ENCODE assay signal across 28 cellular contexts in the genomic region with DNA sequence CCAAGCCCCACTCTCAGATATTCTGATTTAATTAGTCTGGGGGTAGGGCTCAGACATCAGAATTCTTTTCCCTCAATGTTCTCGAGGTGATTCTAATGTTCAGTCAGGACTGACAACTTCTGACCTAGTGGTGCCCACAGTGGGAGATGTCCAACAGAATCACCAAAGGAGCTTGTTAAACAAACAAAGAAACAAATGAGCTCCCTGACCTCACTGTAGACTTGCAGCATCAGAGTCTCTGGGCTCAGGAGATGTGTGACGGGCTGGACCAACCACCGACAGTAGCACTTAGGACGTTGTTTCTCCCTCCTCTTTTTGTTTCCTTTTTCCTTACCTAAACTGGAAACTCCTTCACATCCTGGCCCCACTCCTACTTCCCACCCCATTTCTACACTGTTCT. TPM values are rescaled to one million over a fixed set of nuclear protein-coding genes. Genes with fewer than 3 reads are reported as not detected.
DNase-seq lines count a peak whose midpoint lies in the region; ATAC-seq and TF ChIP-seq lines count a peak whose summit lies in the region.
"Had no signal": no experiment of that assay in that cellular context is flagged by ENCODE, and none has a peak within 500 bp of the region (broad histone marks: within the 10 kb centered on the region; RNA-seq: fewer than 3 reads in every experiment).

No MANE protein-coding gene starts in this region.

- H3K4me3 ChIP-seq in endodermal cell (ENCODE audit: low read length) (peak overlapping the region; percentile 12), trophoblast cell (ENCODE audit: low read depth, low read length) (no peak overlapping the region)
- H3K4me3 ChIP-seq: Peyer's patch, tibial nerve had no signal

- H3K9me3 ChIP-seq in endodermal cell (ENCODE audit: control insufficient read depth, low read length) (peaks cover 8% of the 10 kb centered on the region), trophoblast cell (ENCODE audit: insufficient read depth, low read depth, low read length) (no peaks in the 10 kb centered on the region)
- H3K9me3 ChIP-seq: SK-N-SH, tibial nerve had no signal

- H3K4me1 ChIP-seq in endodermal cell (ENCODE audit: control insufficient read depth, insufficient read depth, low read length) (peaks cover 11% of the 10 kb centered on the region), trophoblast cell (ENCODE audit: control insufficient read depth in 1 of 2, insufficient read depth in 2 of 2, low read length in 2 of 2) (peaks cover 5 to 6% of the 10 kb centered on the region in 2 experiments)

- DNase-seq in stimulated activated naive CD8-positive, alpha-beta T cell treated with anti-CD3 and anti-CD28 coated beads, Interleukin-15, amount 100 ng/mL, for 72 hours = no peak
- DNase-seq in endodermal cell (no peak), trophoblast cell (no peak), NCI-H1105 treated with DMSO at 0.1 percent for 48 hours (lab: John Stamatoyannopoulos, UW) (no peak)
- DNase-seq: activated CD4-positive, alpha-beta T cell treated with anti-CD3 and anti-CD28 coated beads for 36 hours; activated CD8-positive, alpha-beta T cell treated with anti-CD3 and anti-CD28 coated beads, Interleukin-2, amount 10 ng/mL, durations not matched to agents 7 days and 5 days; DMS153; GOT3; HFFc6; NCI-H1048; NCI-H187; NCI-H2171 treated with DMSO at 0.1 percent for 48 hours; NCI-H524 treated with DMSO at 0.1 percent for 48 hours; posterior cingulate gyrus; SK-N-SH; T-helper 17 cell had no signal

- no peak overlapping the region for H2AFZ ChIP-seq in trophoblast cell (ENCODE audit: insufficient read depth, low read length, poor library complexity)

- TF ChIP-seq CTCF in endodermal cell (conservative IDR thresholded peaks at IDR 0.05) = no peak

- H3K23ac ChIP-seq in trophoblast cell (ENCODE audit: low read length) = no peak overlapping the region

- H3K9ac ChIP-seq in endodermal cell (ENCODE audit: extremely low read depth, low read length, poor library complexity, severe bottlenecking) = no peak overlapping the region
- no peak overlapping the region for H3K9ac ChIP-seq in trophoblast cell (ENCODE audit: low read length)
- H3K9ac ChIP-seq: SK-N-SH had no signal

- H2BK12ac ChIP-seq in trophoblast cell (ENCODE audit: low read length) = peak overlapping the region; percentile 91

- ATAC-seq in stimulated activated naive CD8-positive, alpha-beta T cell treated with anti-CD3 and anti-CD28 coated beads, Interleukin-15, amount 100 ng/mL, for 72 hours = no peak
- ATAC-seq in HG03045 (IDR thresholded peaks at IDR 0.05; ENCODE audit: unreplicated experiment) (no peak), GM18858 (IDR thresholded peaks at IDR 0.05; ENCODE audit: unreplicated experiment) (no peak), GM18873 (IDR thresholded peaks at IDR 0.05; ENCODE audit: low FRiP score, unreplicated experiment) (no peak)
- ATAC-seq: activated CD4-positive, alpha-beta T cell treated with anti-CD3 and anti-CD28 coated beads for 36 hours; activated CD8-positive, alpha-beta T cell treated with anti-CD3 and anti-CD28 coated beads, Interleukin-2, amount 10 ng/mL, durations not matched to agents 7 days and 5 days; T-helper 17 cell had no signal

- no peaks in the 10 kb centered on the region for H3K36me3 Mint-ChIP-seq in stimulated activated naive CD8-positive, alpha-beta T cell treated with anti-CD3 and anti-CD28 coated beads, Interleukin-15, Interleukin-2, amounts not matched to agents 100 ng/mL and 50 ng/mL, for 24 hours (ENCODE audit: low read depth)
- no peaks in the 10 kb centered on the region for H3K36me3 Mint-ChIP-seq in endodermal cell (ENCODE audit: low read depth)

- no peak overlapping the region for H3K14ac ChIP-seq in trophoblast cell (ENCODE audit: low read length)

- no peaks in the 10 kb centered on the region for H3K79me2 ChIP-seq in trophoblast cell (ENCODE audit: control insufficient read depth, insufficient read depth, low read length, poor library complexity)

- H3K9me3 Mint-ChIP-seq in stimulated activated naive CD8-positive, alpha-beta T cell treated with anti-CD3 and anti-CD28 coated beads, Interleukin-15, Interleukin-2, amounts not matched to agents 100 ng/mL and 50 ng/mL, for 24 hours = peaks cover 5% of the 10 kb centered on the region
- H3K9me3 Mint-ChIP-seq in stimulated activated naive CD8-positive, alpha-beta T cell treated with anti-CD3 and anti-CD28 coated beads, Interleukin-15, amount 100 ng/mL, for 72 hours = peaks cover 5 to 17% of the 10 kb centered on the region in 2 donors
- no peaks in the 10 kb centered on the region for H3K9me3 Mint-ChIP-seq in endodermal cell
- H3K9me3 Mint-ChIP-seq: HFFc6, neural crest cell had no signal

- H3K18ac ChIP-seq in trophoblast cell (ENCODE audit: low read length) = no peak overlapping the region

- peaks cover 7% of the 10 kb centered on the region for H3K79me1 ChIP-seq in trophoblast cell (ENCODE audit: low read length)

- H3K27ac Mint-ChIP-seq in stimulated activated naive CD8-positive, alpha-beta T cell treated with anti-CD3 and anti-CD28 coated beads, Interleukin-15, Interleukin-2, amounts not matched to agents 100 ng/mL and 50 ng/mL, for 24 hours = peak overlapping the region; percentile 34
- H3K27ac Mint-ChIP-seq in stimulated activated naive CD8-positive, alpha-beta T cell treated with anti-CD3 and anti-CD28 coated beads, Interleukin-15, amount 100 ng/mL, for 72 hours = no peak overlapping the region
- H3K27ac Mint-ChIP-seq in endodermal cell = peak overlapping the region; percentile 42
- H3K27ac Mint-ChIP-seq: activated CD4-positive, alpha-beta T cell treated with anti-CD3 and anti-CD28 coated beads for 36 hours; activated CD8-positive, alpha-beta T cell treated with anti-CD3 and anti-CD28 coated beads, Interleukin-2, amount 10 ng/mL, durations not matched to agents 7 days and 5 days; HFFc6; T-helper 17 cell had no signal

- peak overlapping the region; percentile 64 for H2BK120ac ChIP-seq in trophoblast cell (ENCODE audit: insufficient read depth, low read length, poor library complexity)

- WGBS in endodermal cell (ENCODE audit: insufficient coverage in 1 of 2, insufficient read length in 1 of 2), 2 experiments = 82 to 87% methylated on average over 3 to 4 of the region's 4 CpGs
- WGBS in trophoblast cell (ENCODE audit: extremely low coverage, insufficient coverage, insufficient read length) = no CpG with 5 or more reads among the region's 4 CpGs

- no peak overlapping the region for H3K4ac ChIP-seq in trophoblast cell (ENCODE audit: low read depth, low read length)

- no peak overlapping the region for H4K8ac ChIP-seq in trophoblast cell (ENCODE audit: low read depth, low read length)

- H3K36me3 ChIP-seq in endodermal cell (ENCODE audit: control insufficient read depth, insufficient read depth, low read length) = no peaks in the 10 kb centered on the region
- H3K36me3 ChIP-seq in trophoblast cell (ENCODE audit: control insufficient read depth in 1 of 2, insufficient read depth in 2 of 2, low read length in 2 of 2) = no peaks in the 10 kb centered on the region
- H3K36me3 ChIP-seq: Peyer's patch, tibial nerve had no signal

- H3K4me2 ChIP-seq in trophoblast cell (ENCODE audit: low read length) = no peak overlapping the region
- H3K4me2 ChIP-seq: SK-N-SH had no signal

- H2AK5ac ChIP-seq in trophoblast cell (ENCODE audit: low read length) = peak overlapping the region; percentile 62

- H3K27me3 ChIP-seq in endodermal cell (ENCODE audit: control insufficient read depth, insufficient read depth, low read length, poor library complexity, severe bottlenecking) = no peaks in the 10 kb centered on the region
- no peaks in the 10 kb centered on the region for H3K27me3 ChIP-seq in trophoblast cell (ENCODE audit: insufficient read depth, low read length)
- H3K27me3 ChIP-seq: Peyer's patch, tibial nerve had no signal

- H4K91ac ChIP-seq in trophoblast cell (ENCODE audit: low read depth, low read length) = no peak overlapping the region

- H3K4me3 Mint-ChIP-seq in stimulated activated naive CD8-positive, alpha-beta T cell treated with anti-CD3 and anti-CD28 coated beads, Interleukin-15, Interleukin-2, amounts not matched to agents 100 ng/mL and 50 ng/mL, for 24 hours = no peak overlapping the region
- H3K4me3 Mint-ChIP-seq in stimulated activated naive CD8-positive, alpha-beta T cell treated with anti-CD3 and anti-CD28 coated beads, Interleukin-15, amount 100 ng/mL, for 72 hours = no peak overlapping the region
- no peak overlapping the region for H3K4me3 Mint-ChIP-seq in endodermal cell
- H3K4me3 Mint-ChIP-seq: activated CD4-positive, alpha-beta T cell treated with anti-CD3 and anti-CD28 coated beads for 36 hours; activated CD8-positive, alpha-beta T cell treated with anti-CD3 and anti-CD28 coated beads, Interleukin-2, amount 10 ng/mL, durations not matched to agents 7 days and 5 days; HFFc6; neural crest cell; T-helper 17 cell had no signal

- H3K27me3 Mint-ChIP-seq in stimulated activated naive CD8-positive, alpha-beta T cell treated with anti-CD3 and anti-CD28 coated beads, Interleukin-15, Interleukin-2, amounts not matched to agents 100 ng/mL and 50 ng/mL, for 24 hours = no peaks in the 10 kb centered on the region
- no peaks in the 10 kb centered on the region for H3K27me3 Mint-ChIP-seq in stimulated activated naive CD8-positive, alpha-beta T cell treated with anti-CD3 and anti-CD28 coated beads, Interleukin-15, amount 100 ng/mL, for 72 hours
- no peaks in the 10 kb centered on the region for H3K27me3 Mint-ChIP-seq in endodermal cell (ENCODE audit: insufficient read depth)
- H3K27me3 Mint-ChIP-seq: activated CD4-positive, alpha-beta T cell treated with anti-CD3 and anti-CD28 coated beads for 36 hours; T-helper 17 cell had no signal

- H2BK5ac ChIP-seq in trophoblast cell (ENCODE audit: low read depth, low read length, poor library complexity) = peak overlapping the region; percentile 44

- peaks cover 12% of the 10 kb centered on the region for H3K4me1 Mint-ChIP-seq in stimulated activated naive CD8-positive, alpha-beta T cell treated with anti-CD3 and anti-CD28 coated beads, Interleukin-15, Interleukin-2, amounts not matched to agents 100 ng/mL and 50 ng/mL, for 24 hours (ENCODE audit: low read depth)
- H3K4me1 Mint-ChIP-seq in stimulated activated naive CD8-positive, alpha-beta T cell treated with anti-CD3 and anti-CD28 coated beads, Interleukin-15, amount 100 ng/mL, for 72 hours = peaks cover 11% of the 10 kb centered on the region
- peaks cover 22% of the 10 kb centered on the region for H3K4me1 Mint-ChIP-seq in endodermal cell

- H3K27ac ChIP-seq in endodermal cell (ENCODE audit: low read depth, low read length) (no peak overlapping the region), trophoblast cell (ENCODE audit: low read depth, low read length) (no peak overlapping the region)
- H3K27ac ChIP-seq: Peyer's patch had no signal

- no peak overlapping the region for H4K12ac ChIP-seq in trophoblast cell (ENCODE audit: low read depth, low read length)

RNA-seq across cellular contexts. Expression of gene CLIC5, which starts 49.3 kb away (rescaled TPM):
- under 1 TPM in 1 of 2 donors, not detected in 1; 0.11 TPM for total RNA-seq in endodermal cell
- 0.14 TPM for polyA plus RNA-seq in endodermal cell (2013, experiment 1 of 2)
- polyA plus RNA-seq in endodermal cell (2013, experiment 2 of 2) = 0.21 TPM
- polyA plus RNA-seq in trophoblast cell (2013) = 4.7 and 5.5 TPM in 2 replicates
- total RNA-seq: A673, fibroblast of lung, HFFc6, LHCN-M2, neural crest cell had no signal
- polyA plus RNA-seq: BJ, endothelial cell of umbilical vein had no signal

Comparison
In these comparisons a context has a peak if more than half of its experiments do, and no peak if none do; other contexts are left out.
1. H3K27ac Mint-ChIP-seq: peak in stimulated activated naive CD8-positive, alpha-beta T cell treated with anti-CD3 and anti-CD28 coated beads, Interleukin-15, Interleukin-2, amounts not matched to agents 100 ng/mL and 50 ng/mL, for 24 hours (single experiment) and endodermal cell (single experiment); none in stimulated activated naive CD8-positive, alpha-beta T cell treated with anti-CD3 and anti-CD28 coated beads, Interleukin-15, amount 100 ng/mL, for 72 hours (0 of 2).